ENCODE assay signal across 22 cellular contexts in the genomic region with DNA sequence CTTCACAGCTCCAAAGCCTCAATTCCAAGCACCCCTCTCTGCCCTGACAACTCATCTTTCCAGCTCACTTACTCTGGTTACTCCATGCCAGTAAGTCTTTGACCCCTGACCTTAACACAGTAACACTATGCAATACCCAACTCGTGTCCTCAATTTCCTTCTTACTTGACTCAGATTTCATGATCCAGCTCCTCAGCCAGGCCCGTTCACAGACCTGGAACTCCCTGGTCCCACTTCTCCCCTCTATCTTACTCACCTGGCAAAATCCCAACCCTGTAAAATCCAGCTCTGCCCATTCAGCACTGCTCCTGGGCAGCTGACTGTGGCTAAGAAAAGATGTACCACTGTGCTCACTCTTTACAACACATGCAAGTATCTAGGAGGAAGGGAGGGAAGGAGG. TPM values are rescaled to one million over a fixed set of nuclear protein-coding genes. Genes with fewer than 3 reads are reported as not detected.
A peak's percentile ranks its signal among the peaks of the same experiment; 100 is the strongest.
DNase-seq lines count a peak whose midpoint lies in the region; ATAC-seq, FAIRE-seq and TF ChIP-seq lines count a peak whose summit lies in the region.
"Had no signal": no experiment of that assay in that cellular context is flagged by ENCODE, and none has a peak within 500 bp of the region (broad histone marks: within the 10 kb centered on the region; RNA-seq: fewer than 3 reads in every experiment).

No MANE protein-coding gene starts in this region.

- H3K36me3 Mint-ChIP-seq in Calu3 (ENCODE audit: insufficient read depth, unreplicated experiment), result peaks cover 37% of the 10 kb centered on the region

- ATAC-seq in gastrocnemius medialis, result peak; percentile 69 to 70
- no peak for ATAC-seq in GM18498 (IDR thresholded peaks at IDR 0.05; ENCODE audit: unreplicated experiment)
- ATAC-seq in GM18520 (IDR thresholded peaks at IDR 0.05; ENCODE audit: unreplicated experiment), result no peak

- no peaks in the 10 kb centered on the region for H3K27me3 ChIP-seq in gastrocnemius medialis
- H3K27me3 ChIP-seq: ascending aorta; BLaER1 treated with 17β-estradiol and CSF1 and Interleukin-3, amounts not matched to agents 10 nM and 100 nM had no signal

- no peak overlapping the region for H3K4me3 Mint-ChIP-seq in Calu3 (ENCODE audit: low read depth, unreplicated experiment)
- H3K4me3 Mint-ChIP-seq: nephron progenitor cell had no signal

- FAIRE-seq in RCC 7860 (lab: Jason Lieb, UNC), result peak; percentile 60

- peaks cover 3 to 33% of the 10 kb centered on the region in 2 donors for H3K36me3 ChIP-seq in gastrocnemius medialis
- H3K36me3 ChIP-seq: prostate gland had no signal

- peak overlapping the region; percentile 1 to 59 (median 32) for H3K27ac ChIP-seq in gastrocnemius medialis
- H3K27ac ChIP-seq: ascending aorta; BLaER1 treated with 17β-estradiol and CSF1 and Interleukin-3, amounts not matched to agents 10 nM and 100 nM; prostate gland had no signal

- TF ChIP-seq CTCF in gastrocnemius medialis (IDR thresholded peaks at IDR 0.05 in 4 of 5, conservative IDR thresholded peaks at IDR 0.05 in 1 of 5) (no peak), Calu3 (IDR thresholded peaks at IDR 0.05; ENCODE audit: unreplicated experiment) (no peak)

- in situ Hi-C loops in gastrocnemius medialis (cut with MboI; ENCODE audit: low sequenced_read_pairs in 4 of 4), result loop anchor here in 2 of 4 donors (25.0 kb wide), 1 partner anchor 539 kb away; no protein-coding TSS in a partner anchor

- no peak overlapping the region for H3K4me3 ChIP-seq in gastrocnemius medialis
- H3K4me3 ChIP-seq: ascending aorta; BLaER1 treated with 17β-estradiol and CSF1 and Interleukin-3, amounts not matched to agents 10 nM and 100 nM; prostate gland had no signal

- H3K9me3 ChIP-seq in gastrocnemius medialis, result no peaks in the 10 kb centered on the region
- H3K9me3 ChIP-seq: ascending aorta; BLaER1 treated with 17β-estradiol and CSF1 and Interleukin-3, amounts not matched to agents 10 nM and 100 nM; prostate gland had no signal

- DNase-seq in ELR (ENCODE audit: low read depth) (peak; percentile 41), RCC 7860 (ENCODE audit: low spot score) (peak; percentile 33), fibroblast of gingiva (ENCODE audit: low read depth) (peak; percentile 75), gastrocnemius medialis (peak in 1 of 2 donors; percentile 33), Calu3 (no peak), superior temporal gyrus (ENCODE audit: extremely low spot score) (no peak)
- DNase-seq: activated CD8-positive, alpha-beta memory T cell treated with anti-CD3 and anti-CD28 coated beads for 24 hours; DMS53; effector memory CD4-positive, alpha-beta T cell; foreskin melanocyte; GOT3; left cardiac atrium; NCI-H1930; NCI-H446 treated with DMSO at 0.1 percent for 48 hours; nephron progenitor cell; Right ventricle myocardium superior; T-helper 1 cell had no signal

- no peak overlapping the region for H3K27ac Mint-ChIP-seq in Calu3 (ENCODE audit: unreplicated experiment)
- H3K27ac Mint-ChIP-seq: nephron progenitor cell had no signal

- CTCF ChIA-PET in Calu3 (lab: Charles Lee), result interaction anchor here (0.9 kb wide), 1 partner anchor 66 kb away, joined by 3 read pairs; no protein-coding TSS in a partner anchor

- no peaks in the 10 kb centered on the region for H3K9me3 Mint-ChIP-seq in Calu3 (ENCODE audit: low read depth, unreplicated experiment)
- H3K9me3 Mint-ChIP-seq: nephron progenitor cell had no signal

- no peaks in the 10 kb centered on the region for H3K27me3 Mint-ChIP-seq in Calu3 (ENCODE audit: unreplicated experiment)

- no peak for TF ChIP-seq POLR2A in gastrocnemius medialis (IDR thresholded peaks at IDR 0.05)

- H3K4me1 ChIP-seq in gastrocnemius medialis, result peaks cover 0 to 10% of the 10 kb centered on the region in 2 donors
- H3K4me1 ChIP-seq: ascending aorta, prostate gland had no signal

- no peaks in the 10 kb centered on the region for H3K4me1 Mint-ChIP-seq in Calu3 (ENCODE audit: low read depth, unreplicated experiment)

- BruUV-seq in Calu3 (replicated peaks; lab: Mats Ljungman, UMichigan), result no TSS peak

- intact Hi-C loops in gastrocnemius medialis (cut with DNase I; ENCODE audit: low total_unique reads), result no loop called here
- intact Hi-C loops in Calu3 (cut with micrococcal nuclease; ENCODE audit: unreplicated experiment), result loop anchor here (10.0 kb wide), 1 partner anchor 176 kb away; a partner anchor contains a TSS

RNA-seq across cellular contexts. Expression of a gene that starts 7.9 kb away (rescaled TPM):
- total RNA-seq in gastrocnemius medialis (10 to 100 TPM; 13.2 to 16.0 (median 14.9) TPM), Calu3 (2022) (68.4 and 81.3 TPM in 2 replicates)

RNA-seq across cellular contexts. Expression of a gene that starts 8.7 kb away (rescaled TPM):
- total RNA-seq in gastrocnemius medialis (1 to 10 TPM in 3 of 4 donors, under 1 TPM in 1; 0.75 to 1.6 (median 1.3) TPM), Calu3 (2022) (21.0 and 21.5 TPM in 2 replicates)

RNA-seq across cellular contexts. Expression of a gene that starts 22.9 kb away (rescaled TPM):
- 100 to 1,000 TPM in 3 of 4 donors, 10 to 100 TPM in 1; 55.8 to 122 (median 111) TPM for total RNA-seq in gastrocnemius medialis
- 88.3 and 92.4 TPM in 2 replicates for total RNA-seq in Calu3 (2022)

RNA-seq across cellular contexts. Expression of a gene that starts 59.1 kb away (rescaled TPM):
- total RNA-seq in gastrocnemius medialis (100 to 1,000 TPM; 135 to 248 (median 157) TPM), Calu3 (2022) (161 and 230 TPM in 2 replicates)

Comparison
In these comparisons a context has a peak if more than half of its experiments do, and no peak if none do; other contexts are left out.
1. DNase-seq: peak in ELR (single experiment), RCC 7860 (single experiment) and fibroblast of gingiva (single experiment); none in Calu3 (single experiment) and superior temporal gyrus (single experiment).
2. ATAC-seq: peak in gastrocnemius medialis (2 of 2); none in GM18498 (single experiment) and GM18520 (single experiment).